28 cellular contexts compared by ENCODE assay signal in genomic region chr15:36790891-36791290, GRCh38.
"Had no signal": no experiment of that assay in that cellular context is flagged by ENCODE, and none has a peak within 500 bp of the region (broad histone marks: within the 10 kb centered on the region; RNA-seq: fewer than 3 reads in every experiment).

No MANE protein-coding gene starts in this region.

- H3K27ac Mint-ChIP-seq: activated CD8-positive, alpha-beta T cell treated with anti-CD3 and anti-CD28 coated beads for 36 hours; activated naive CD4-positive, alpha-beta T cell treated with anti-CD3 and anti-CD28 coated beads, Interleukin-2, amount 10 ng/mL, durations not matched to agents 7 days and 5 days; activated naive CD8-positive, alpha-beta T cell treated with anti-CD3 and anti-CD28 coated beads for 36 hours; activated T-cell treated with anti-CD3 and anti-CD28 coated beads, Interleukin-2, amount 50 U/mL, for 72 hours; activated T-helper 2 cell treated with anti-CD3 and anti-CD28 coated beads, Interferon-gamma antibody, Interleukin-2, Interleukin-4, amounts not matched to agents 10 μg/mL and 5 μg/mL and 100 μg/mL, durations not matched to agents 14 hours and 24 hours and 36 hours; T-helper 1 cell treated with Interleukin-12 subunit alpha and Interleukin-12 subunit beta and Interleukin-4 antibody, amounts not matched to agents 30 μg/mL and 1 μg/mL, for 36 hours had no signal

- H3K4me1 Mint-ChIP-seq: activated naive CD4-positive, alpha-beta T cell treated with anti-CD3 and anti-CD28 coated beads, Interleukin-2, amount 10 ng/mL, durations not matched to agents 7 days and 5 days; activated naive CD8-positive, alpha-beta T cell treated with anti-CD3 and anti-CD28 coated beads for 36 hours had no signal

- H3K36me3 Mint-ChIP-seq: activated naive CD4-positive, alpha-beta T cell treated with anti-CD3 and anti-CD28 coated beads, Interleukin-2, amount 10 ng/mL, durations not matched to agents 7 days and 5 days had no signal

- H3K4me3 Mint-ChIP-seq: activated CD8-positive, alpha-beta T cell treated with anti-CD3 and anti-CD28 coated beads for 36 hours; activated naive CD4-positive, alpha-beta T cell treated with anti-CD3 and anti-CD28 coated beads, Interleukin-2, amount 10 ng/mL, durations not matched to agents 7 days and 5 days; activated naive CD8-positive, alpha-beta T cell treated with anti-CD3 and anti-CD28 coated beads for 36 hours; activated T-cell treated with anti-CD3 and anti-CD28 coated beads, Interleukin-2, amount 50 U/mL, for 72 hours; T-helper 1 cell treated with Interleukin-12 subunit alpha and Interleukin-12 subunit beta and Interleukin-4 antibody, amounts not matched to agents 30 μg/mL and 1 μg/mL, for 36 hours had no signal

- DNase-seq: activated CD4-positive, alpha-beta T cell treated with anti-CD3 and anti-CD28 coated beads for 4 hours; activated CD8-positive, alpha-beta memory T cell treated with anti-CD3 and anti-CD28 coated beads, Interleukin-2, amount 50 U/mL, for 4 hours; activated CD8-positive, alpha-beta T cell treated with anti-CD3 and anti-CD28 coated beads for 36 hours; activated gamma-delta T cell treated with Interleukin-2 at 50 U/mL for 16 hours; activated naive CD4-positive, alpha-beta T cell treated with anti-CD3 and anti-CD28 coated beads, Interleukin-2, amount 10 ng/mL, durations not matched to agents 7 days and 5 days; activated naive CD8-positive, alpha-beta T cell treated with anti-CD3 and anti-CD28 coated beads for 36 hours; activated T-cell treated with anti-CD3 and anti-CD28 coated beads, Interleukin-2, amount 50 U/mL, for 72 hours; adrenal gland; anterior cingulate cortex; MG63; MV-4-11; NCI-H1092 treated with DMSO at 0.1 percent for 48 hours; NCI-H1417 treated with DMSO at 0.1 percent for 48 hours; NCI-H1694; NCI-H2029; NCI-H2107; NCI-H2171 treated with DMSO at 0.1 percent for 48 hours; NCI-H226; NCI-H526; NCI-H82; NK-92 treated with Interleukin-12 subunit alpha and Interleukin-12 subunit beta, amount 100 ng/mL, for 24 hours; OCI-M1; Peyer's patch; SHP77 treated with DMSO at 0.1 percent for 48 hours had no signal

- H3K4me3 ChIP-seq: adrenal gland, MG63, Peyer's patch had no signal

- H3K27ac ChIP-seq: adrenal gland, Peyer's patch, RWPE1 had no signal

- H3K27me3 ChIP-seq: adrenal gland, MG63, Peyer's patch had no signal

- H3K9me3 ChIP-seq: adrenal gland, MG63, Peyer's patch had no signal

- H3K27me3 Mint-ChIP-seq: activated CD8-positive, alpha-beta T cell treated with anti-CD3 and anti-CD28 coated beads for 36 hours; activated naive CD4-positive, alpha-beta T cell treated with anti-CD3 and anti-CD28 coated beads, Interleukin-2, amount 10 ng/mL, durations not matched to agents 7 days and 5 days; activated naive CD8-positive, alpha-beta T cell treated with anti-CD3 and anti-CD28 coated beads for 36 hours had no signal

- ATAC-seq: activated CD4-positive, CD25-positive, alpha-beta regulatory T cell treated with anti-CD3 and anti-CD28 coated beads, Interleukin-2, amount 50 U/mL, for 24 hours; activated CD8-positive, alpha-beta T cell treated with anti-CD3 and anti-CD28 coated beads for 36 hours; activated T-cell treated with anti-CD3 and anti-CD28 coated beads, Interleukin-2, amount 50 U/mL, for 72 hours had no signal

- H3K36me3 ChIP-seq: adrenal gland, MG63, Peyer's patch had no signal

- H3K9me3 Mint-ChIP-seq: activated CD8-positive, alpha-beta T cell treated with anti-CD3 and anti-CD28 coated beads for 36 hours; activated naive CD4-positive, alpha-beta T cell treated with anti-CD3 and anti-CD28 coated beads, Interleukin-2, amount 10 ng/mL, durations not matched to agents 7 days and 5 days; activated T-helper 2 cell treated with anti-CD3 and anti-CD28 coated beads, Interferon-gamma antibody, Interleukin-2, Interleukin-4, amounts not matched to agents 10 μg/mL and 5 μg/mL and 100 μg/mL, durations not matched to agents 14 hours and 24 hours and 36 hours; T-helper 1 cell treated with Interleukin-12 subunit alpha and Interleukin-12 subunit beta and Interleukin-4 antibody, amounts not matched to agents 30 μg/mL and 1 μg/mL, for 36 hours had no signal

- H3K4me1 ChIP-seq: adrenal gland, Peyer's patch had no signal
